ENCODE assay signal across 1 cellular context in genomic region chr1:183427591-183427990, GRCh38. TPM values are rescaled to one million over a fixed set of nuclear protein-coding genes. Genes with fewer than 3 reads are reported as not detected.
"Had no signal": no experiment of that assay in that cellular context is flagged by ENCODE, and none has a peak within 500 bp of the region (broad histone marks: within the 10 kb centered on the region; RNA-seq: fewer than 3 reads in every experiment).

No MANE protein-coding gene starts in this region.

RNA-seq across cellular contexts. Expression of gene NMNAT2, which starts 9.4 kb away (rescaled TPM):
- total RNA-seq: K562 had no signal
- polyA plus RNA-seq: K562 had no signal
